10 cellular contexts compared by ENCODE assay signal in genomic region chr21:29182674-29183073, GRCh38. TPM values are rescaled to one million over a fixed set of nuclear protein-coding genes. Genes with fewer than 3 reads are reported as not detected.
DNase-seq lines count a peak whose midpoint lies in the region; ATAC-seq, FAIRE-seq and TF ChIP-seq lines count a peak whose summit lies in the region.
"Had no signal": no experiment of that assay in that cellular context is flagged by ENCODE, and none has a peak within 500 bp of the region (broad histone marks: within the 10 kb centered on the region; RNA-seq: fewer than 3 reads in every experiment).

No MANE protein-coding gene starts in this region.

- ATAC-seq in psoas muscle (no peak), GM21619 (IDR thresholded peaks at IDR 0.05; ENCODE audit: unreplicated experiment) (no peak)
- no peak for ATAC-seq in CD8-positive, alpha-beta T cell

- dilution Hi-C loops in endothelial cell of umbilical vein (cut with MboI; ENCODE audit: extremely low pct_ligation_motif_present, low sequenced_read_pairs): no loop called here

- H3K36me3 Mint-ChIP-seq in CD8-positive, alpha-beta T cell: no peaks in the 10 kb centered on the region
- H3K36me3 Mint-ChIP-seq: activated CD4-positive, alpha-beta memory T cell treated with anti-CD3 and anti-CD28 coated beads for 36 hours; neural progenitor cell had no signal

- H3K27ac ChIP-seq in AG04450 (ENCODE audit: low read depth, low read length) (peak overlapping the region; percentile 82), MM.1S (ENCODE audit: low read length) (no peak overlapping the region), endothelial cell of umbilical vein (ENCODE audit: insufficient read depth, low read depth, low read length) (peak overlapping the region; percentile 99), psoas muscle (peak overlapping the region; percentile 76)
- H3K27ac ChIP-seq in CD8-positive, alpha-beta T cell (ENCODE audit: low read depth, low read length): no peak overlapping the region
- H3K27ac ChIP-seq: neural progenitor cell had no signal

- no peak for DNase-seq in AG04450 (ENCODE audit: low read depth, low spot score)
- no peak for DNase-seq in MM.1S
- no peak for DNase-seq in endothelial cell of umbilical vein (ENCODE audit: low read depth, low spot score)
- no peak for DNase-seq in psoas muscle
- no peak for DNase-seq in CD8-positive, alpha-beta T cell
- no peak for DNase-seq in SIG-M5 treated with dmso at 0.1 percent for 504 hours (lab: John Stamatoyannopoulos, UW; ENCODE audit: unreplicated experiment)
- no peak for DNase-seq in NOMO-1 treated with DMSO at 0.1 percent for 48 hours (lab: John Stamatoyannopoulos, UW; ENCODE audit: unreplicated experiment)
- DNase-seq: activated CD4-positive, alpha-beta memory T cell treated with anti-CD3 and anti-CD28 coated beads for 36 hours had no signal

- no peak for TF ChIP-seq POLR2A in endothelial cell of umbilical vein (IDR thresholded peaks at IDR 0.05; ENCODE audit: low read depth, low read length)

- H3K27me3 Mint-ChIP-seq in CD8-positive, alpha-beta T cell (ENCODE audit: low read depth): no peaks in the 10 kb centered on the region
- H3K27me3 Mint-ChIP-seq: activated CD4-positive, alpha-beta memory T cell treated with anti-CD3 and anti-CD28 coated beads for 36 hours had no signal

- intact Hi-C loops in endothelial cell of umbilical vein (cut with micrococcal nuclease) (loop anchor here (1.0 to 2.0 kb wide), 5 partner anchors 14 to 116 kb away; partner anchors contain the start of gene BACH1), psoas muscle (cut with DNase I) (no loop called here)
- intact Hi-C loops in CD8-positive, alpha-beta T cell (cut with DNase I, micrococcal nuclease): no loop called here

- no peak overlapping the region for H3K4me3 Mint-ChIP-seq in CD8-positive, alpha-beta T cell
- H3K4me3 Mint-ChIP-seq: neural progenitor cell had no signal

- H3K4me1 Mint-ChIP-seq in CD8-positive, alpha-beta T cell (ENCODE audit: low read depth): no peaks in the 10 kb centered on the region
- H3K4me1 Mint-ChIP-seq: neural progenitor cell had no signal

- H3K36me3 ChIP-seq in MM.1S (replicated peaks; ENCODE audit: insufficient read depth, low read length) (no peaks in the 10 kb centered on the region), endothelial cell of umbilical vein (ENCODE audit: control insufficient read depth in 2 of 2, extremely low read depth in 1 of 2, insufficient read depth in 2 of 2, low read length in 2 of 2) (no peaks in the 10 kb centered on the region), psoas muscle (ENCODE audit: insufficient read depth in 1 of 2, low read depth in 1 of 2) (no peaks in the 10 kb centered on the region)
- H3K36me3 ChIP-seq in CD8-positive, alpha-beta T cell (ENCODE audit: insufficient read depth, low read length): no peaks in the 10 kb centered on the region
- H3K36me3 ChIP-seq: neural progenitor cell had no signal

- 87 to 91% (median 88%) methylated on average over 4 of the region's 4 CpGs for WGBS in psoas muscle, 3 donors

- POLR2A ChIA-PET in AG04450 (lab: Yijun Ruan, JAX) (interaction anchor here (0.8 to 1.5 kb wide), 5 partner anchors 14 to 156 kb away, joined by 3 to 13 read pairs (median 3); partner anchors contain the start of gene BACH1), endothelial cell of umbilical vein (lab: Charles Lee) (interaction anchor here (0.7 to 1.1 kb wide), 2 partner anchors 9 to 116 kb away, joined by 3 to 8 read pairs; partner anchors contain the start of gene BACH1)
- POLR2A ChIA-PET in CD8-positive, alpha-beta T cell (lab: Charles Lee): no interaction called here

- H3K27ac Mint-ChIP-seq in CD8-positive, alpha-beta T cell: no peak overlapping the region
- H3K27ac Mint-ChIP-seq: neural progenitor cell had no signal

- H4K20me1 ChIP-seq in MM.1S (ENCODE audit: insufficient read depth, low read length) (no peaks in the 10 kb centered on the region), endothelial cell of umbilical vein (replicated peaks; ENCODE audit: control insufficient read depth, extremely low read depth, insufficient read depth, low read length) (no peaks in the 10 kb centered on the region)

- no peaks in the 10 kb centered on the region for H3K4me1 ChIP-seq in MM.1S (ENCODE audit: low read length)
- H3K4me1 ChIP-seq in endothelial cell of umbilical vein (ENCODE audit: control insufficient read depth, extremely low read depth, insufficient read depth, low read length): peaks cover 37% of the 10 kb centered on the region
- peaks cover 17% of the 10 kb centered on the region for H3K4me1 ChIP-seq in psoas muscle
- no peaks in the 10 kb centered on the region for H3K4me1 ChIP-seq in CD8-positive, alpha-beta T cell (ENCODE audit: insufficient read depth, low read length)
- H3K4me1 ChIP-seq: neural progenitor cell had no signal

- no peaks in the 10 kb centered on the region for H3K9me1 ChIP-seq in endothelial cell of umbilical vein (replicated peaks; ENCODE audit: control insufficient read depth, extremely low read depth, insufficient read depth, low read length)

- no peaks in the 10 kb centered on the region for H3K9me3 ChIP-seq in AG04450 (ENCODE audit: control insufficient read depth, insufficient read depth, low read length)
- H3K9me3 ChIP-seq in MM.1S (replicated peaks; ENCODE audit: insufficient read depth, low read length): no peaks in the 10 kb centered on the region
- no peaks in the 10 kb centered on the region for H3K9me3 ChIP-seq in endothelial cell of umbilical vein (replicated peaks; ENCODE audit: control insufficient read depth, insufficient read depth, low read length)
- H3K9me3 ChIP-seq in psoas muscle: no peaks in the 10 kb centered on the region
- H3K9me3 ChIP-seq in CD8-positive, alpha-beta T cell (ENCODE audit: low read length): no peaks in the 10 kb centered on the region

- no peak for TF ChIP-seq CTCF in AG04450 (IDR thresholded peaks at IDR 0.05; ENCODE audit: low read depth, low read length)
- no peak for TF ChIP-seq CTCF in MM.1S (IDR thresholded peaks at IDR 0.05; ENCODE audit: low read length)
- TF ChIP-seq CTCF in endothelial cell of umbilical vein (IDR thresholded peaks at IDR 0.05; ENCODE audit: extremely low read depth in 1 of 2, insufficient read depth in 1 of 2, low read depth in 1 of 2, low read length in 2 of 2): no peak
- TF ChIP-seq CTCF in psoas muscle (IDR thresholded peaks at IDR 0.05): no peak
- TF ChIP-seq CTCF in CD8-positive, alpha-beta T cell (IDR thresholded peaks at IDR 0.05): no peak

- no peaks in the 10 kb centered on the region for H3K9me2 ChIP-seq in MM.1S (replicated peaks; ENCODE audit: insufficient read depth, low read length)

- CTCF ChIA-PET in AG04450 (lab: Charles Lee): interaction anchor here (1.3 kb wide), 1 partner anchor 189 kb away, joined by 3 read pairs; no protein-coding TSS in a partner anchor
- CTCF ChIA-PET in endothelial cell of umbilical vein (lab: Charles Lee): interaction anchor here (1.0 to 2.3 kb wide), 8 partner anchors 12 to 166 kb away, joined by 3 to 11 read pairs (median 5); no protein-coding TSS in a partner anchor
- CTCF ChIA-PET in CD8-positive, alpha-beta T cell (lab: Charles Lee): no interaction called here

- peak overlapping the region; percentile 57 for H3K4me2 ChIP-seq in MM.1S (ENCODE audit: low read depth, low read length)
- peak overlapping the region; percentile 85 for H3K4me2 ChIP-seq in endothelial cell of umbilical vein (ENCODE audit: insufficient read depth, low read length)
- H3K4me2 ChIP-seq: neural progenitor cell had no signal

- TSS peak; percentile 77 for BruUV-seq in endothelial cell of umbilical vein (replicated peaks; lab: Mats Ljungman, UMichigan)

- no peaks in the 10 kb centered on the region for H3K9me3 Mint-ChIP-seq in CD8-positive, alpha-beta T cell
- H3K9me3 Mint-ChIP-seq: activated CD4-positive, alpha-beta memory T cell treated with anti-CD3 and anti-CD28 coated beads for 36 hours; neural progenitor cell had no signal

- no peaks in the 10 kb centered on the region for H3F3A ChIP-seq in MM.1S (ENCODE audit: insufficient read depth, low read length)

- H3K9ac ChIP-seq in MM.1S (ENCODE audit: low read length) (no peak overlapping the region), endothelial cell of umbilical vein (replicated peaks; ENCODE audit: extremely low read depth, insufficient read depth, low read length) (peak overlapping the region; percentile 97)
- H3K9ac ChIP-seq: neural progenitor cell had no signal

- H3K27me3 ChIP-seq in AG04450 (ENCODE audit: control insufficient read depth, insufficient read depth, low read length) (no peaks in the 10 kb centered on the region), MM.1S (replicated peaks; ENCODE audit: insufficient read depth, low read length) (no peaks in the 10 kb centered on the region), endothelial cell of umbilical vein (ENCODE audit: control insufficient read depth in 2 of 2, insufficient read depth in 2 of 2, low read length in 2 of 2) (no peaks in the 10 kb centered on the region), psoas muscle (ENCODE audit: insufficient read depth in 3 of 3, low read length in 2 of 3) (no peaks in the 10 kb centered on the region)
- H3K27me3 ChIP-seq in CD8-positive, alpha-beta T cell (ENCODE audit: insufficient read depth, low read length): no peaks in the 10 kb centered on the region
- H3K27me3 ChIP-seq: neural progenitor cell had no signal

- H3K4me3 ChIP-seq in AG04450 (ENCODE audit: low read depth, low read length) (peak overlapping the region; percentile 11; the same call in 1 of the 2 replicates), MM.1S (ENCODE audit: low read length) (peak overlapping the region; percentile 43; the same call in 1 of the 2 replicates), endothelial cell of umbilical vein (replicated peaks in 1 of 3; ENCODE audit: insufficient read depth in 1 of 3, low read depth in 1 of 3, low read length in 3 of 3) (peak overlapping the region in 1 of 3 experiments; percentile 73), psoas muscle (peak overlapping the region; percentile 38)
- H3K4me3 ChIP-seq in CD8-positive, alpha-beta T cell (ENCODE audit: low read depth, low read length): no peak overlapping the region
- H3K4me3 ChIP-seq: neural progenitor cell had no signal

- H2AFZ ChIP-seq in MM.1S (ENCODE audit: low read length) (0 out of 2 replicates have a peak overlapping the region, but pooled peaks have one; percentile 32), endothelial cell of umbilical vein (ENCODE audit: low read depth, low read length) (no peak overlapping the region)
- H2AFZ ChIP-seq: neural progenitor cell had no signal

- H3K79me2 ChIP-seq in MM.1S (ENCODE audit: low read length) (no peaks in the 10 kb centered on the region), endothelial cell of umbilical vein (ENCODE audit: control insufficient read depth, insufficient read depth, low read length) (no peaks in the 10 kb centered on the region)

- no peak for FAIRE-seq in endothelial cell of umbilical vein (lab: Jason Lieb, UNC)

RNA-seq across cellular contexts. Expression of gene MAP3K7CL, which starts 52.2 kb away (rescaled TPM):
- polyA plus RNA-seq in AG04450 (2011; rRNA removed) (11.0 and 11.1 TPM in 2 replicates), endothelial cell of umbilical vein (4.5 and 6.1 TPM in 2 replicates), psoas muscle (10 to 100 TPM in 2 of 3 donors, 1 to 10 TPM in 1; 3.3 to 18.4 (median 12.8) TPM)
- 9.6 and 11.8 TPM in 2 replicates for polyA minus RNA-seq in AG04450 (2011; rRNA and poly(A)+ RNA removed)
- total RNA-seq in endothelial cell of umbilical vein (8.1 and 10.9 TPM in 2 replicates), psoas muscle (100 to 1,000 TPM in 1 of 4 donors, 10 to 100 TPM in 3; 15.3 to 107 (median 23.7) TPM)
- 7.1 and 7.2 TPM in 2 replicates for polyA plus RNA-seq in endothelial cell of umbilical vein (2011; cell fraction: cytosol; rRNA removed)
- 12.4 and 15.8 TPM in 2 replicates for polyA plus RNA-seq in endothelial cell of umbilical vein (2011; cell fraction: nucleus; rRNA removed)
- polyA plus RNA-seq in endothelial cell of umbilical vein (2012): 4.9 and 8.3 TPM in 2 replicates
- polyA minus RNA-seq in endothelial cell of umbilical vein: 9.3 and 14.8 TPM in 2 replicates
- 1.1 TPM for polyA minus RNA-seq in endothelial cell of umbilical vein (2011; cell fraction: cytosol; rRNA and poly(A)+ RNA removed)
- 12.3 and 13.5 TPM in 2 replicates for polyA minus RNA-seq in endothelial cell of umbilical vein (2011; cell fraction: nucleus; rRNA and poly(A)+ RNA removed)
- total RNA-seq in CD8-positive, alpha-beta T cell: 1 to 10 TPM; 2.3 to 2.9 TPM

Comparison
In these comparisons a context has a peak if more than half of its experiments do, and no peak if none do; other contexts are left out.
1. H3K27ac ChIP-seq: peak in AG04450 (single experiment), endothelial cell of umbilical vein (single experiment) and psoas muscle (single experiment); none in MM.1S (single experiment) and CD8-positive, alpha-beta T cell (single experiment).